Comparison of ENCODE assay signal across 27 cellular contexts in the genomic region with DNA sequence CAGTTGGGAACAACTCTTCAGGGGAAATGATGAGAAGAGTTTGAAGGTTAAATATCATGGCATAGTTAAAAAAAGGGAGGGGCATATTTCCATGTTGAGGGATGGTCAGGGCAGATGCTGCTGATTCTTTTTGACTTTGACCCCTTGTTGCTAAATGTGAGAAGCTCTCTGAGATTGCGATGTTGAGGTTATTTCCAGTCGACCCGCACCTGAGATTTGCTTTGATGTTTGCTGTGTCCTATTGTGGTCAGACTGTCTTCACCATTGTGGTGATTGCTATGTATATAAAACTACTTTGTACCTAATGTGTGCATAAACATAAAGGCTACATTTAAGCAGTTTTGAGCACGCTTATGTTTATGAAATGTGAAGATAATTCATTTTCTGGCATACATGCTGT.
"Had no signal": no experiment of that assay in that cellular context is flagged by ENCODE, and none has a peak within 500 bp of the region (broad histone marks: within the 10 kb centered on the region; RNA-seq: fewer than 3 reads in every experiment).

No MANE protein-coding gene starts in this region.

- H3K4me3 ChIP-seq: colonic mucosa, esophagus squamous epithelium, gastrocnemius medialis, heart right ventricle, left lung, lower lobe of right lung, mucosa of descending colon had no signal

- H3K9me3 Mint-ChIP-seq: dendritic cell treated with granulocyte-macrophage colony-stimulating factor and Interleukin-4, amounts not matched to agents 40 ng/mL and 50 ng/mL, for 4 days; effector memory CD8-positive, alpha-beta T cell had no signal

- DNase-seq: colonic mucosa; cortex of kidney; effector CD8-positive, alpha-beta T cell; effector memory CD8-positive, alpha-beta T cell; endodermal cell; erythroblast; esophagus squamous epithelium; foreskin fibroblast; foreskin melanocyte; gastrocnemius medialis; glutamatergic neuron; head of caudate nucleus; heart right ventricle; hippocampal formation; left cardiac atrium; left lung; left ventricle myocardium superior; lower lobe of right lung; mesenchymal stem cell; mucosa of descending colon had no signal

- FAIRE-seq: endometrium, islet of Langerhans, keratinocyte had no signal

- H3K36me3 ChIP-seq: colonic mucosa, esophagus squamous epithelium, gastrocnemius medialis, left lung, lower lobe of right lung had no signal

- H3K9me3 ChIP-seq: colonic mucosa, esophagus squamous epithelium, gastrocnemius medialis, left lung, lower lobe of right lung, mucosa of descending colon had no signal

- ATAC-seq: effector memory CD8-positive, alpha-beta T cell; esophagus mucosa; gastrocnemius medialis; heart right ventricle; left cardiac atrium; left lung; left ventricle myocardium superior; lower lobe of right lung; mucosa of descending colon had no signal

- H3K4me1 Mint-ChIP-seq: mesothelial cell of epicardium had no signal

- H3K27ac ChIP-seq: colonic mucosa, epithelial cell of prostate, esophagus squamous epithelium, gastrocnemius medialis, heart right ventricle, left lung, lower lobe of right lung had no signal

- H3K27me3 ChIP-seq: colonic mucosa, esophagus squamous epithelium, gastrocnemius medialis, heart right ventricle, left lung had no signal

- H3K27me3 Mint-ChIP-seq: dendritic cell treated with granulocyte-macrophage colony-stimulating factor and Interleukin-4, amounts not matched to agents 40 ng/mL and 50 ng/mL, for 4 days; effector memory CD8-positive, alpha-beta T cell had no signal

- H3K4me1 ChIP-seq: colonic mucosa, esophagus squamous epithelium, gastrocnemius medialis, heart right ventricle, left lung, lower lobe of right lung had no signal

- H3K4me3 Mint-ChIP-seq: dendritic cell treated with granulocyte-macrophage colony-stimulating factor and Interleukin-4, amounts not matched to agents 40 ng/mL and 50 ng/mL, for 4 days; effector memory CD8-positive, alpha-beta T cell; endodermal cell; mesothelial cell of epicardium had no signal

- H3K27ac Mint-ChIP-seq: dendritic cell treated with granulocyte-macrophage colony-stimulating factor and Interleukin-4, amounts not matched to agents 40 ng/mL and 50 ng/mL, for 4 days; effector memory CD8-positive, alpha-beta T cell; endodermal cell; mesothelial cell of epicardium had no signal
